Comparison of ENCODE assay signal across 8 cellular contexts in the genomic region with DNA sequence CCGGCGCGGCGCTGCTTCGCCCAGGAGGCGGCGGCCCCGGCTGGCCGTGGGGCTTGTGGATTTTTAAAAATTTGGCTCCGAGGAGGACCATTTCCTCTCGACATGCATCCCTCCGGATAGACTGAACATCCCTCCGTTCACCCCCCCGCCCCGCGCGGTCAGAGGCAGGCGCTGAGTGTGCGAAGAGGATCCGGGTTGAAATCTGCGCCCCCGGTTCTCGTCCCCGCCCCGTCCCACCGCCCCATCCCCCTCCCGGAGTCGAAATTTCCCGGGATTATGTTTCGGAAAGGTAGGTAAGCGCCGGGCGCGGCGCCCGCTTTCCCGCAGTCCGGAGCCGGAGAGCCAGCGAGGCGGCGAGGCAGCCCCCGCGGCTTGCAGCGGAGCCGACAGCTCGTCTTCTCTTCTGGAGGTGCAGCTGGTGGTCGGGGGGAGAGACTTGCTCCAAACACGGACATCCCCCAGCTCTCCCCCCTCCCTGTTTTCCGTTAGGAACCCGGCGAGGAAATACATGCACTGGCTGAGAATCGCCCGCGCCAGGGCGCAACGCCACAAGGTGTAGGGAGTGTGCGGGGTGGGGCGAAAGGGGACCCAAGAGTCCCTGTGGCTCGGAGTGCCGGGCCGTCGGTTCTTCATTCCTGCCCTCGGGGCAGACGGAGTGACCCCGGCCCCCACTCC. TPM values are rescaled to one million over a fixed set of nuclear protein-coding genes. Genes with fewer than 3 reads are reported as not detected.
DNase-seq lines count a peak whose midpoint lies in the region; ATAC-seq, FAIRE-seq and TF ChIP-seq lines count a peak whose summit lies in the region.

A gene (plus strand): TSS at position 261 of the 675 bp plus-strand sequence.

- peak; percentile 36 for DNase-seq in NK-92 treated with Interleukin-12 subunit alpha and Interleukin-12 subunit beta, amount 100 ng/mL, for 24 hours (lab: John Stamatoyannopoulos, UW)
- DNase-seq in NK-92 (lab: John Stamatoyannopoulos, UW; ENCODE audit: unreplicated experiment) (no peak), SJSA1 (ENCODE audit: low read depth in 1 of 2, low spot score in 2 of 2) (peak; percentile 52 to 61), heart left ventricle (peak; percentile 69 to 84 (median 76)), pancreas (peak; percentile 63 to 84 (median 74)), uterus (peak; percentile 74 to 76)
- peak; percentile 12 for DNase-seq in activated naive CD8-positive, alpha-beta T cell treated with anti-CD3 and anti-CD28 coated beads, Interleukin-2, amount 50 U/mL, for 16 hours (ENCODE audit: low read depth, low spot score)

- TF ChIP-seq POLR2A in heart left ventricle (IDR thresholded peaks at IDR 0.05) (no peak), uterus (IDR thresholded peaks at IDR 0.05) (no peak)

- no peaks in the 10 kb centered on the region; the same call in 1 of the 2 replicates for H3K36me3 ChIP-seq in SJSA1
- no peaks in the 10 kb centered on the region for H3K36me3 ChIP-seq in heart left ventricle
- no peaks in the 10 kb centered on the region for H3K36me3 ChIP-seq in pancreas
- H3K36me3 ChIP-seq in uterus: no peaks in the 10 kb centered on the region

- no peaks in the 10 kb centered on the region for H3K27me3 ChIP-seq in SJSA1 (replicated peaks)
- H3K27me3 ChIP-seq in heart left ventricle: no peaks in the 10 kb centered on the region
- no peaks in the 10 kb centered on the region for H3K27me3 ChIP-seq in pancreas
- H3K27me3 ChIP-seq in uterus: no peaks in the 10 kb centered on the region

- TF ChIP-seq CTCF in heart left ventricle (IDR thresholded peaks at IDR 0.05) (no peak), pancreas (IDR thresholded peaks at IDR 0.05) (no peak), uterus (IDR thresholded peaks at IDR 0.05) (no peak)

- no peaks in the 10 kb centered on the region for H3K9me3 ChIP-seq in SJSA1 (replicated peaks)
- no peaks in the 10 kb centered on the region for H3K9me3 ChIP-seq in heart left ventricle
- no peaks in the 10 kb centered on the region for H3K9me3 ChIP-seq in pancreas
- H3K9me3 ChIP-seq in uterus: no peaks in the 10 kb centered on the region

- 0 to 2% (median 1%) methylated on average over 15 to 66 of the region's 66 CpGs for WGBS in heart left ventricle, 4 donors
- WGBS in pancreas, 2 donors: 1% methylated on average over 52 to 66 of the region's 66 CpGs

- peak; percentile 13 for ATAC-seq in HG03025 (IDR thresholded peaks at IDR 0.05; ENCODE audit: low FRiP score, unreplicated experiment)
- peak in 3 of 4 donors; percentile 28 to 41 (median 33) for ATAC-seq in heart left ventricle
- ATAC-seq in pancreas: peak; percentile 22 to 42 (median 40)

- peak within 1 kb of the TSS; percentile 85 for H3K4me3 ChIP-seq in SJSA1
- peak within 1 kb of the TSS; percentile 54 to 95 (median 84) for H3K4me3 ChIP-seq in heart left ventricle
- peak within 1 kb of the TSS; percentile 76 to 94 (median 86) for H3K4me3 ChIP-seq in pancreas
- peak within 1 kb of the TSS; percentile 66 to 93 for H3K4me3 ChIP-seq in uterus

- H3K27ac ChIP-seq in SJSA1: peak within 1 kb of the TSS; percentile 43
- H3K27ac ChIP-seq in heart left ventricle: peak within 1 kb of the TSS; percentile 97 to 100 (median 100)
- H3K27ac ChIP-seq in pancreas: peak within 1 kb of the TSS; percentile 92 to 99 (median 98)
- H3K27ac ChIP-seq in uterus: peak within 1 kb of the TSS; percentile 97 to 100

- no peak for FAIRE-seq in pancreas (lab: Jason Lieb, UNC)

- H3K4me1 ChIP-seq in SJSA1 (replicated peaks): peaks cover 20% of the 10 kb centered on the region
- peaks cover 4 to 43% (median 34%) of the 10 kb centered on the region in 12 donors for H3K4me1 ChIP-seq in heart left ventricle
- H3K4me1 ChIP-seq in pancreas: peaks cover 0 to 4% (median 3%) of the 10 kb centered on the region in 3 donors
- H3K4me1 ChIP-seq in uterus: peaks cover 0 to 6% of the 10 kb centered on the region in 2 donors

- intact Hi-C loops in heart left ventricle (cut with DNase I) (loop anchor here in 6 of 10 donors (2.0 to 5.0 kb wide), 7 partner anchors 56 to 231 kb away; no protein-coding TSS in a partner anchor), pancreas (cut with DNase I) (loop anchor here in 1 of 3 donors (5.0 kb wide), 1 partner anchor 126 kb away; no protein-coding TSS in a partner anchor), uterus (cut with DNase I; ENCODE audit: low total_unique reads) (no loop called here)

RNA-seq across cellular contexts. Expression of the gene that starts here (rescaled TPM):
- total RNA-seq in SJSA1 (2014; rRNA removed; shearing (Covaris generic)): 43.3 and 52.2 TPM in 2 replicates
- 10 to 100 TPM in 8 of 9 donors, 1 to 10 TPM in 1; 7.8 to 22.3 (median 16.4) TPM for total RNA-seq in heart left ventricle
- polyA plus RNA-seq in heart left ventricle: 10 to 100 TPM in 1 of 2 donors, 1 to 10 TPM in 1; 4.1 to 16.1 TPM
- 10 to 100 TPM in 3 of 6 donors, 1 to 10 TPM in 3; 8.2 to 19.4 (median 10.2) TPM for total RNA-seq in pancreas
- 1 to 10 TPM; 4.0 to 5.8 TPM for polyA plus RNA-seq in pancreas
- total RNA-seq in uterus: 10 to 100 TPM in 2 of 4 donors, 1 to 10 TPM in 2; 3.8 to 47.6 (median 14.2) TPM

Comparison
In these comparisons a context has a peak if more than half of its experiments do, and no peak if none do; other contexts are left out.
1. H3K27ac ChIP-seq: peak in every context shown above with its lines; median percentile 100 in heart left ventricle; 98 in uterus; 98 in pancreas; 43 in SJSA1.